24 cellular contexts compared by ENCODE assay signal in genomic region chr2:233373316-233373715, GRCh38. TPM values are rescaled to one million over a fixed set of nuclear protein-coding genes. Genes with fewer than 3 reads are reported as not detected.
DNase-seq lines count a peak whose midpoint lies in the region; ATAC-seq, FAIRE-seq and TF ChIP-seq lines count a peak whose summit lies in the region.
"Had no signal": no experiment of that assay in that cellular context is flagged by ENCODE, and none has a peak within 500 bp of the region (broad histone marks: within the 10 kb centered on the region; RNA-seq: fewer than 3 reads in every experiment).

No MANE protein-coding gene starts in this region.

- TF ChIP-seq CTCF in natural killer cell (IDR thresholded peaks at IDR 0.05) (no peak), thyroid gland (IDR thresholded peaks at IDR 0.05) (no peak)

- peak overlapping the region; percentile 70 to 74 (median 72) for H3K27ac ChIP-seq in thyroid gland
- H3K27ac ChIP-seq: KMS-11 had no signal

- intact Hi-C loops in natural killer cell (cut with micrococcal nuclease) = no loop called here
- intact Hi-C loops in thyroid gland (cut with DNase I) = no loop called here
- intact Hi-C loops in Right ventricle myocardium inferior (cut with DNase I) = no loop called here

- no peaks in the 10 kb centered on the region for H3K27me3 ChIP-seq in thyroid gland

- no peaks in the 10 kb centered on the region for H3K9me3 ChIP-seq in T-helper 17 cell (ENCODE audit: control insufficient read depth, low read length, poor library complexity, severe bottlenecking)
- H3K9me3 ChIP-seq in thyroid gland = no peaks in the 10 kb centered on the region
- H3K9me3 ChIP-seq: HAP-1 had no signal

- TF ChIP-seq POLR2A in GM12891 (IDR thresholded peaks at IDR 0.05; ENCODE audit: low read depth, low read length) (no peak), thyroid gland (IDR thresholded peaks at IDR 0.05) (no peak)

- WGBS in thyroid gland, 2 donors = 72 to 78% methylated on average over 5 of the region's 5 CpGs

- DNase-seq in GM12891 (ENCODE audit: insufficient read length, low spot score) = no peak
- DNase-seq in T-helper 17 cell = no peak
- DNase-seq in natural killer cell = no peak
- DNase-seq in thyroid gland = no peak
- DNase-seq in Right ventricle myocardium inferior (ENCODE audit: missing footprints) = no peak
- DNase-seq in hepatic stellate cell (ENCODE audit: low spot score) = no peak
- no peak for DNase-seq in kidney glomerular epithelial cell (lab: John Stamatoyannopoulos, UW)
- DNase-seq: ACHN; C1 segment of cervical spinal cord; Calu3; CD8-positive, alpha-beta memory T cell; DMS153; MV-4-11; NCI-H1105 treated with DMSO at 0.1 percent for 48 hours; NCI-H2081; NCI-H2171; NCI-H524 treated with DMSO at 0.1 percent for 48 hours; NCI-H82; Right ventricle myocardium superior had no signal

- no peaks in the 10 kb centered on the region for H3K36me3 ChIP-seq in thyroid gland

- H3K36me3 Mint-ChIP-seq in T-helper 17 cell (ENCODE audit: low read depth) = peaks cover 4% of the 10 kb centered on the region
- H3K36me3 Mint-ChIP-seq in natural killer cell = peaks cover 15% of the 10 kb centered on the region

- H3K27me3 Mint-ChIP-seq in T-helper 17 cell = no peaks in the 10 kb centered on the region
- no peaks in the 10 kb centered on the region for H3K27me3 Mint-ChIP-seq in natural killer cell (ENCODE audit: low read depth in 2 of 2)
- H3K27me3 Mint-ChIP-seq: CD8-positive, alpha-beta memory T cell had no signal

- peak overlapping the region; percentile 24 for H3K27ac Mint-ChIP-seq in T-helper 17 cell
- peak overlapping the region; percentile 31 to 87 for H3K27ac Mint-ChIP-seq in natural killer cell
- H3K27ac Mint-ChIP-seq: GM23338 had no signal

- H3K4me1 Mint-ChIP-seq in T-helper 17 cell (peaks cover 29% of the 10 kb centered on the region), natural killer cell (peaks cover 57 to 59% of the 10 kb centered on the region in 2 donors)

- no peak overlapping the region for H3K4me3 Mint-ChIP-seq in T-helper 17 cell
- peak overlapping the region; percentile 33 for H3K4me3 Mint-ChIP-seq in natural killer cell
- H3K4me3 Mint-ChIP-seq: CD8-positive, alpha-beta memory T cell; GM23338 had no signal

- no peaks in the 10 kb centered on the region for H3K9me3 Mint-ChIP-seq in natural killer cell
- H3K9me3 Mint-ChIP-seq: CD8-positive, alpha-beta memory T cell; GM23338 had no signal

- peak; percentile 35 for FAIRE-seq in GM12891 (lab: Jason Lieb, UNC)
- FAIRE-seq: G401.6, GM18507 had no signal

- H3K4me1 ChIP-seq in thyroid gland = peaks cover 42 to 58% of the 10 kb centered on the region in 2 donors

- no peak overlapping the region for H3K4me3 ChIP-seq in thyroid gland (replicated peaks in 1 of 3)
- H3K4me3 ChIP-seq: GM23338, HAP-1 had no signal

- ATAC-seq in T-helper 17 cell = no peak
- ATAC-seq in natural killer cell = no peak
- no peak for ATAC-seq in Right ventricle myocardium inferior
- ATAC-seq: GM23338 had no signal

TF ChIP-seq in GM12891, 5 proteins besides CTCF, POLR2A, EP300 and RAD21:
- TF ChIP-seq POLR2AphosphoS5 (IDR thresholded peaks at IDR 0.05; ENCODE audit: low read depth, low read length) (no peak), POU2F2 (IDR thresholded peaks at IDR 0.05; ENCODE audit: low read depth, low read length) (no peak), PAX5 (IDR thresholded peaks at IDR 0.05; ENCODE audit: insufficient read depth, low read length, severe bottlenecking) (no peak), SPI1 (IDR thresholded peaks at IDR 0.05; ENCODE audit: low read depth, low read length) (no peak), TAF1 (IDR thresholded peaks at IDR 0.05; ENCODE audit: low read depth, low read length) (no peak)

RNA-seq across cellular contexts. Expression of gene DGKD, which starts 19.0 kb away (rescaled TPM):
- 53.7 TPM for polyA plus RNA-seq in GM12891 (2012; ENCODE audit: low read depth, missing spikeins)
- total RNA-seq in T-helper 17 cell (100 to 1,000 TPM; 148 to 170 TPM), natural killer cell (100 to 1,000 TPM; 299 to 456 (median 329) TPM), thyroid gland (10 to 100 TPM; 22.3 to 71.7 (median 27.3) TPM), Right ventricle myocardium inferior (29.2 TPM)
